In the genomic region with DNA sequence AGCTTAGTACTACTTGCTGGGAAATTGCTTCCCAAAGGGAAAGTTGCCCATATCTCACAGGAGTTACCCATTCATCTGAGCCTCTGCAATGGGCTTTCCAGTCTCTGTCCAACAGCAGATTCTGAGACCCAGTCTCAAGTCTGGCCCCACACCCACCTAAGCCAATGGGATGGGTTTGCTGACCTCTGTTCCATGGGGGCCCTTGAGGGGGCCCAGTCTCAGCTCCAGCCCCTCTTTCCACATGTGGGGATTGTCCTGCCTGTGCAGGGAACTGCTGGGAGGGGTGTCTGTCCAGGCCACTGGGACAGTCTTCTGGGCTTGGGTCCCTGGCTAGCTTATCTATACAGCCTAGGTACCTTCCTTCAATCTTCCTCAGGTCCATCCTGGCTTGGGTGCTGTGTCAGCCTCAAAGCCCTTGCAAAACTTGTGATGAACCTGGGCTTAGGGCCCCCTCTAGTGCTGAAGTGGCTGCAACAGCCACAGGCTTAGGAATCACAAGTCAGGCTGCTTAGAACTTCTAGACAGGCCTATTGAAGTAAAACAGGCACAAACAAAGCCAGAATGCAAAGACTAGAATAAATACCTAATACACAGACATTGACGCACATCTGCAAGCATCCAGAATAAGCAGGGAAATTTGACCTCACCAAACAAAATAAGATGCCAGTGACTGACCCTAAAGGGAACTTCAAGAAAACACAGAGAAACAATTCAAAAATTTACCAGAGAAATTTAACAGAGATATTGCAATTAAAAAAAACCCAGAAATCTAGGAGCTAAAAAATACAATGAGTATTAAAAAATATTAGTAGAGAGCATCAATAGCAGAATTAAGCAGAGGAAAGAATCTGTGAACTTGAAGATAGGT, we compare ENCODE assay signal across 1 cellular context.
TF ChIP-seq lines count a peak whose summit lies in the region.

No MANE protein-coding gene starts in this region.

TF ChIP-seq in K562, 482 proteins besides CTCF, POLR2A, EP300 and RAD21 (continued from another document):
- TF ChIP-seq RFX5 (IDR thresholded peaks at IDR 0.05; ENCODE audit: low read depth, low read length), result no peak
- 0 out of 2 replicates have a peak, but pooled peaks have one; percentile 12 for TF ChIP-seq BHLHE40 (IDR thresholded peaks at IDR 0.05; ENCODE audit: low read length)
- peak; percentile 51 for TF ChIP-seq SOX6 (IDR thresholded peaks at IDR 0.05)
- TF ChIP-seq, protein P1, sequence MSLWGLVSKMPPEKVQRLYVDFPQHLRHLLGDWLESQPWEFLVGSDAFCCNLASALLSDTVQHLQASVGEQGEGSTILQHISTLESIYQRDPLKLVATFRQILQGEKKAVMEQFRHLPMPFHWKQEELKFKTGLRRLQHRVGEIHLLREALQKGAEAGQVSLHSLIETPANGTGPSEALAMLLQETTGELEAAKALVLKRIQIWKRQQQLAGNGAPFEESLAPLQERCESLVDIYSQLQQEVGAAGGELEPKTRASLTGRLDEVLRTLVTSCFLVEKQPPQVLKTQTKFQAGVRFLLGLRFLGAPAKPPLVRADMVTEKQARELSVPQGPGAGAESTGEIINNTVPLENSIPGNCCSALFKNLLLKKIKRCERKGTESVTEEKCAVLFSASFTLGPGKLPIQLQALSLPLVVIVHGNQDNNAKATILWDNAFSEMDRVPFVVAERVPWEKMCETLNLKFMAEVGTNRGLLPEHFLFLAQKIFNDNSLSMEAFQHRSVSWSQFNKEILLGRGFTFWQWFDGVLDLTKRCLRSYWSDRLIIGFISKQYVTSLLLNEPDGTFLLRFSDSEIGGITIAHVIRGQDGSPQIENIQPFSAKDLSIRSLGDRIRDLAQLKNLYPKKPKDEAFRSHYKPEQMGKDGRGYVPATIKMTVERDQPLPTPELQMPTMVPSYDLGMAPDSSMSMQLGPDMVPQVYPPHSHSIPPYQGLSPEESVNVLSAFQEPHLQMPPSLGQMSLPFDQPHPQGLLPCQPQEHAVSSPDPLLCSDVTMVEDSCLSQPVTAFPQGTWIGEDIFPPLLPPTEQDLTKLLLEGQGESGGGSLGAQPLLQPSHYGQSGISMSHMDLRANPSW (CRISPR knock-in tag; IDR thresholded peaks at IDR 0.05), result no peak
- no peak for TF ChIP-seq STAT5B (CRISPR knock-in tag; IDR thresholded peaks at IDR 0.05)
- peak in 1 of 2 experiments; percentile 75; a peak in 2 of 4 replicates for TF ChIP-seq RCOR1 (IDR thresholded peaks at IDR 0.05; ENCODE audit: borderline replicate concordance in 1 of 2, low read depth in 2 of 2, low read length in 2 of 2)
- TF ChIP-seq, protein P2, sequence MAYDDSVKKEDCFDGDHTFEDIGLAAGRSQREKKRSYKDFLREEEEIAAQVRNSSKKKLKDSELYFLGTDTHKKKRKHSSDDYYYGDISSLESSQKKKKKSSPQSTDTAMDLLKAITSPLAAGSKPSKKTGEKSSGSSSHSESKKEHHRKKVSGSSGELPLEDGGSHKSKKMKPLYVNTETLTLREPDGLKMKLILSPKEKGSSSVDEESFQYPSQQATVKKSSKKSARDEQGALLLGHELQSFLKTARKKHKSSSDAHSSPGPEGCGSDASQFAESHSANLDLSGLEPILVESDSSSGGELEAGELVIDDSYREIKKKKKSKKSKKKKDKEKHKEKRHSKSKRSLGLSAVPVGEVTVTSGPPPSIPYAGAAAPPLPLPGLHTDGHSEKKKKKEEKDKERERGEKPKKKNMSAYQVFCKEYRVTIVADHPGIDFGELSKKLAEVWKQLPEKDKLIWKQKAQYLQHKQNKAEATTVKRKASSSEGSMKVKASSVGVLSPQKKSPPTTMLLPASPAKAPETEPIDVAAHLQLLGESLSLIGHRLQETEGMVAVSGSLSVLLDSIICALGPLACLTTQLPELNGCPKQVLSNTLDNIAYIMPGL (CRISPR knock-in tag; IDR thresholded peaks at IDR 0.05), result no peak
- TF ChIP-seq, protein P3, sequence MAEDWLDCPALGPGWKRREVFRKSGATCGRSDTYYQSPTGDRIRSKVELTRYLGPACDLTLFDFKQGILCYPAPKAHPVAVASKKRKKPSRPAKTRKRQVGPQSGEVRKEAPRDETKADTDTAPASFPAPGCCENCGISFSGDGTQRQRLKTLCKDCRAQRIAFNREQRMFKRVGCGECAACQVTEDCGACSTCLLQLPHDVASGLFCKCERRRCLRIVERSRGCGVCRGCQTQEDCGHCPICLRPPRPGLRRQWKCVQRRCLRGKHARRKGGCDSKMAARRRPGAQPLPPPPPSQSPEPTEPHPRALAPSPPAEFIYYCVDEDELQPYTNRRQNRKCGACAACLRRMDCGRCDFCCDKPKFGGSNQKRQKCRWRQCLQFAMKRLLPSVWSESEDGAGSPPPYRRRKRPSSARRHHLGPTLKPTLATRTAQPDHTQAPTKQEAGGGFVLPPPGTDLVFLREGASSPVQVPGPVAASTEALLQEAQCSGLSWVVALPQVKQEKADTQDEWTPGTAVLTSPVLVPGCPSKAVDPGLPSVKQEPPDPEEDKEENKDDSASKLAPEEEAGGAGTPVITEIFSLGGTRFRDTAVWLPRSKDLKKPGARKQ (CRISPR knock-in tag; IDR thresholded peaks at IDR 0.05), result peak; percentile 48; the same call in 1 of the 2 replicates
- TF ChIP-seq MTA2 (IDR thresholded peaks at IDR 0.05; ENCODE audit: low read depth), result no peak
- peak; percentile 32; the same call in 1 of the 2 replicates for TF ChIP-seq KLF16 (IDR thresholded peaks at IDR 0.05)
- TF ChIP-seq YY1 (IDR thresholded peaks at IDR 0.05; ENCODE audit: borderline replicate concordance in 1 of 3, control insufficient read depth in 1 of 3, extremely low read depth in 1 of 3, insufficient read depth in 3 of 3, insufficient read length in 1 of 3, insufficient replicate concordance in 2 of 3, low read depth in 1 of 3, low read length in 2 of 3), result peak in 1 of 3 experiments; percentile 13
- TF ChIP-seq, protein P4, sequence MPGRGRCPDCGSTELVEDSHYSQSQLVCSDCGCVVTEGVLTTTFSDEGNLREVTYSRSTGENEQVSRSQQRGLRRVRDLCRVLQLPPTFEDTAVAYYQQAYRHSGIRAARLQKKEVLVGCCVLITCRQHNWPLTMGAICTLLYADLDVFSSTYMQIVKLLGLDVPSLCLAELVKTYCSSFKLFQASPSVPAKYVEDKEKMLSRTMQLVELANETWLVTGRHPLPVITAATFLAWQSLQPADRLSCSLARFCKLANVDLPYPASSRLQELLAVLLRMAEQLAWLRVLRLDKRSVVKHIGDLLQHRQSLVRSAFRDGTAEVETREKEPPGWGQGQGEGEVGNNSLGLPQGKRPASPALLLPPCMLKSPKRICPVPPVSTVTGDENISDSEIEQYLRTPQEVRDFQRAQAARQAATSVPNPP (IDR thresholded peaks at IDR 0.05; ENCODE audit: borderline replicate concordance, insufficient read depth, insufficient read length), result no peak
- TF ChIP-seq STAT5A (IDR thresholded peaks at IDR 0.05; ENCODE audit: borderline replicate concordance, low read length), result no peak
- TF ChIP-seq SMC3 (conservative IDR thresholded peaks at IDR 0.05; ENCODE audit: insufficient read depth, low read depth, low read length), result peak; percentile 85
- TF ChIP-seq FOXK2 (conservative IDR thresholded peaks at IDR 0.05 in 1 of 2, IDR thresholded peaks at IDR 0.05 in 1 of 2; ENCODE audit: low read depth in 2 of 2), result 0 out of 4 replicates have a peak, but pooled peaks have one; percentile 20 to 29
- TF ChIP-seq ILF3 (IDR thresholded peaks at IDR 0.05; ENCODE audit: borderline replicate concordance), result no peak
- no peak for TF ChIP-seq ZNF347 (CRISPR knock-in tag; IDR thresholded peaks at IDR 0.05; ENCODE audit: low read depth)
- TF ChIP-seq KDM5B (IDR thresholded peaks at IDR 0.05; ENCODE audit: insufficient replicate concordance, low read depth, low read length), result no peak
- TF ChIP-seq ZNF134 (CRISPR knock-in tag; conservative IDR thresholded peaks at IDR 0.05), result no peak
- no peak for TF ChIP-seq CBX1 (IDR thresholded peaks at IDR 0.05; ENCODE audit: low read depth)
- peak; percentile 71; the same call in 1 of the 2 replicates for TF ChIP-seq CTBP1 (IDR thresholded peaks at IDR 0.05; ENCODE audit: borderline replicate concordance)
- peak; percentile 41; the same call in 1 of the 2 replicates for TF ChIP-seq NFE2 (IDR thresholded peaks at IDR 0.05; ENCODE audit: low read depth)
- TF ChIP-seq ZNF384 (IDR thresholded peaks at IDR 0.05; ENCODE audit: low read depth, low read length), result peak; percentile 19; the same call in 1 of the 2 replicates
- TF ChIP-seq ZNF143 (CRISPR knock-in tag; IDR thresholded peaks at IDR 0.05), result no peak
- TF ChIP-seq PHF8 (IDR thresholded peaks at IDR 0.05; ENCODE audit: borderline replicate concordance, low read length), result no peak
